23 cellular contexts compared by ENCODE assay signal in the genomic region with DNA sequence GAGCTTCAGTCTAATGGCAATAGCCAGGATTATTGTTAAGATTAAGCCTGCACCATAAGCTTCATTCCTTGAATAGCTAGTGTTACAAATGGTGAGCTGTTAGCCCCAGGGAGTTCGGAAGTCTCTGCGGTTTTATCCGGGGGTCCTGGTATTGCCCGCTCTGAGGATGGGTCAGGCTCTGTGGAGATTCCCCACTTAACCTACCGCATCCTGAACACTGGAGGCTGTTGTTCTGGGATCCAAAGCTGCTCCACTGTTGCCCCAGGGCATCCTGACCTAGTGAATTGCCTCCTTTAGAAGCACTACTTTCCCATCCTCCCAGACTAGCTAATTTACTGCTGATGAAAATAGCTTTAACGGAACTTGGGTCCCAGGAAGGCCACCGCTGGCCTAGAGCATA. TPM values are rescaled to one million over a fixed set of nuclear protein-coding genes. Genes with fewer than 3 reads are reported as not detected.
DNase-seq lines count a peak whose midpoint lies in the region; ATAC-seq and TF ChIP-seq lines count a peak whose summit lies in the region.
"Had no signal": no experiment of that assay in that cellular context is flagged by ENCODE, and none has a peak within 500 bp of the region (broad histone marks: within the 10 kb centered on the region; RNA-seq: fewer than 3 reads in every experiment).

No MANE protein-coding gene starts in this region.

- H3K9me3 ChIP-seq in SK-N-MC (ENCODE audit: low read depth, low read length) (no peaks in the 10 kb centered on the region), smooth muscle cell (replicated peaks; ENCODE audit: low read depth) (no peaks in the 10 kb centered on the region), SK-N-SH (no peaks in the 10 kb centered on the region)
- H3K9me3 ChIP-seq: MG63 had no signal

- H3K4me3 ChIP-seq in SK-N-MC = peak overlapping the region; percentile 67
- no peak overlapping the region for H3K4me3 ChIP-seq in smooth muscle cell
- H3K4me3 ChIP-seq in coronary artery = no peak overlapping the region
- no peak overlapping the region for H3K4me3 ChIP-seq in SK-N-SH (ENCODE audit: low read depth in 2 of 2, low read length in 1 of 2)
- H3K4me3 ChIP-seq: GM23248, MG63, skin epidermis had no signal

- DNase-seq in EH (ENCODE audit: low read depth) (peak; percentile 94), SK-N-MC (ENCODE audit: low read depth, low spot score) (peak; percentile 78), foreskin melanocyte (peak; percentile 100), smooth muscle cell (lab: John Stamatoyannopoulos, UW; ENCODE audit: unreplicated experiment) (no peak), coronary artery (ENCODE audit: low spot score) (no peak), SK-N-SH (no peak), D341Med (ENCODE audit: low spot score) (no peak)
- DNase-seq: activated CD4-positive, alpha-beta T cell treated with anti-CD3 and anti-CD28 coated beads for 4 hours; activated CD8-positive, alpha-beta memory T cell treated with anti-CD3 and anti-CD28 coated beads for 24 hours; activated gamma-delta T cell; activated T-cell treated with anti-CD3 and anti-CD28 coated beads, Interleukin-2, amount 50 U/mL, for 1 hour; cerebellar nuclear complex; effector CD4-positive, alpha-beta T cell; GM23248; kidney glomerular epithelial cell; MG63; NCI-H1417 treated with DMSO at 0.1 percent for 48 hours; OCI-M1; SHP77; T-helper 1 cell had no signal

- H3K4me1 ChIP-seq in smooth muscle cell (ENCODE audit: low read depth) = no peaks in the 10 kb centered on the region
- H3K4me1 ChIP-seq in SK-N-SH (ENCODE audit: control insufficient read depth in 1 of 2, insufficient read depth in 2 of 2, low read depth in 1 of 2, low read length in 1 of 2) = 0 out of 4 replicates have a peak, but pooled peaks cover 0 to 12% of the 10 kb centered on the region in 2 experiments

- POLR2A ChIA-PET in SK-N-SH (lab: Yijun Ruan, JAX) = interaction anchor here (1.2 kb wide), 1 partner anchor 14 kb away, joined by 5 read pairs; the partner anchor contains the start of gene PEX26

- CTCF ChIA-PET in SK-N-SH (lab: Yijun Ruan, JAX) = interaction anchor here (1.3 to 4.0 kb wide), 4 partner anchors 9 to 232 kb away, joined by 3 to 32 read pairs (median 7); no protein-coding TSS in a partner anchor

- peak overlapping the region; percentile 67 for H3K9ac ChIP-seq in SK-N-MC (ENCODE audit: insufficient read length)
- H3K9ac ChIP-seq in smooth muscle cell (ENCODE audit: low read depth) = no peak overlapping the region
- no peak overlapping the region for H3K9ac ChIP-seq in SK-N-SH
- H3K9ac ChIP-seq: GM23248 had no signal

- H4K20me1 ChIP-seq in smooth muscle cell (ENCODE audit: low read depth) = no peaks in the 10 kb centered on the region
- H4K20me1 ChIP-seq in SK-N-SH (ENCODE audit: insufficient read depth) = no peaks in the 10 kb centered on the region

- no peak for TF ChIP-seq EP300 in SK-N-SH (IDR thresholded peaks at IDR 0.05; ENCODE audit: borderline replicate concordance in 1 of 2, low read depth in 1 of 2, low read length in 1 of 2)

- no peak overlapping the region for H3K4me2 ChIP-seq in smooth muscle cell
- H3K4me2 ChIP-seq in SK-N-SH = no peak overlapping the region

- no peak overlapping the region for H2AFZ ChIP-seq in smooth muscle cell (ENCODE audit: low read depth)
- no peak overlapping the region for H2AFZ ChIP-seq in SK-N-SH (ENCODE audit: low read depth)
- H2AFZ ChIP-seq: GM23248 had no signal

- H3K9me2 ChIP-seq in SK-N-SH = no peaks in the 10 kb centered on the region

- ATAC-seq in GM21786 (IDR thresholded peaks at IDR 0.05; ENCODE audit: unreplicated experiment) = no peak

- TF ChIP-seq CTCF in smooth muscle cell (IDR thresholded peaks at IDR 0.05; ENCODE audit: borderline replicate concordance, insufficient read depth, poor library complexity, severe bottlenecking) (no peak), coronary artery (IDR thresholded peaks at IDR 0.05) (no peak), SK-N-SH (IDR thresholded peaks at IDR 0.05) (no peak)

- no peaks in the 10 kb centered on the region for H3F3A ChIP-seq in smooth muscle cell (ENCODE audit: low read depth)
- no peaks in the 10 kb centered on the region for H3F3A ChIP-seq in SK-N-SH (replicated peaks; ENCODE audit: insufficient read depth)

- H3K36me3 ChIP-seq in SK-N-MC (ENCODE audit: insufficient read depth, low read length) (no peaks in the 10 kb centered on the region), smooth muscle cell (ENCODE audit: low read depth) (no peaks in the 10 kb centered on the region), SK-N-SH (replicated peaks in 1 of 2; ENCODE audit: control insufficient read depth in 1 of 2, insufficient read depth in 2 of 2, low read length in 1 of 2) (no peaks in the 10 kb centered on the region)
- H3K36me3 ChIP-seq: MG63 had no signal

- H3K79me2 ChIP-seq in smooth muscle cell (ENCODE audit: low read depth) (no peaks in the 10 kb centered on the region), SK-N-SH (ENCODE audit: insufficient read depth) (no peaks in the 10 kb centered on the region)

- H3K27ac ChIP-seq in SK-N-MC (peak overlapping the region; percentile 99), smooth muscle cell (ENCODE audit: low read depth) (peak overlapping the region; percentile 31), coronary artery (no peak overlapping the region), SK-N-SH (ENCODE audit: low read depth in 2 of 2, low read length in 1 of 2) (no peak overlapping the region)
- H3K27ac ChIP-seq: GM23248, skin epidermis had no signal

- H3K27me3 ChIP-seq in smooth muscle cell (ENCODE audit: low read depth) = no peaks in the 10 kb centered on the region
- no peaks in the 10 kb centered on the region for H3K27me3 ChIP-seq in SK-N-SH (ENCODE audit: insufficient read depth)
- H3K27me3 ChIP-seq: MG63 had no signal

- TF ChIP-seq RAD21 in SK-N-SH (IDR thresholded peaks at IDR 0.05; ENCODE audit: low read length) = no peak

- 67% methylated on average over 7 of the region's 7 CpGs for WGBS in smooth muscle cell (ENCODE audit: low lambda C conversion rate)
- WGBS in SK-N-SH (ENCODE audit: low lambda C conversion rate) = 83% methylated on average over 7 of the region's 7 CpGs

TF ChIP-seq in SK-N-SH, 30 proteins besides CTCF, POLR2A, EP300 and RAD21:
- TF ChIP-seq SMC3 (IDR thresholded peaks at IDR 0.05; ENCODE audit: low read depth, low read length) = no peak

RNA-seq across cellular contexts. Expression of gene PEX26, which starts 14.5 kb away (rescaled TPM):
- 15.3 and 15.6 TPM in 2 replicates for total RNA-seq in smooth muscle cell
- 2.4 and 4.3 TPM in 2 replicates for polyA plus RNA-seq in smooth muscle cell
- 13.0 and 17.5 TPM in 2 replicates for polyA plus RNA-seq in SK-N-SH (2012; rRNA removed)
- polyA plus RNA-seq in SK-N-SH (2012; cell fraction: cytosol; rRNA removed) = 7.8 and 12.2 TPM in 2 replicates
- polyA plus RNA-seq in SK-N-SH (2012; cell fraction: nucleus; rRNA removed) = 15.3 and 16.2 TPM in 2 replicates

RNA-seq across cellular contexts. Expression of gene MICAL3, which starts 39.0 kb away (rescaled TPM):
- total RNA-seq in smooth muscle cell = 15.4 and 28.6 TPM in 2 replicates
- polyA plus RNA-seq in smooth muscle cell (3.1 and 9.5 TPM in 2 replicates), SK-N-SH (2012; rRNA removed) (50.9 and 83.1 TPM in 2 replicates)
- polyA plus RNA-seq in SK-N-SH (2012; cell fraction: cytosol; rRNA removed) = 35.5 and 39.3 TPM in 2 replicates
- 293 and 319 TPM in 2 replicates for polyA plus RNA-seq in SK-N-SH (2012; cell fraction: nucleus; rRNA removed)

RNA-seq across cellular contexts. Expression of gene TUBA8, which starts 47.3 kb away (rescaled TPM):
- 0.40 and 1.8 TPM in 2 replicates for total RNA-seq in smooth muscle cell
- 0.26 and 0.55 TPM in 2 replicates for polyA plus RNA-seq in smooth muscle cell
- polyA plus RNA-seq in SK-N-SH (2012; rRNA removed) = 1.7 and 2.1 TPM in 2 replicates
- 1.0 and 1.2 TPM in 2 replicates for polyA plus RNA-seq in SK-N-SH (2012; cell fraction: cytosol; rRNA removed)
- polyA plus RNA-seq in SK-N-SH (2012; cell fraction: nucleus; rRNA removed) = 6.8 and 7.7 TPM in 2 replicates
- total RNA-seq: G401 had no signal
- polyA plus RNA-seq: GM23248 had no signal

Comparison
In these comparisons a context has a peak if more than half of its experiments do, and no peak if none do; other contexts are left out.
1. DNase-seq: peak in EH (single experiment), SK-N-MC (single experiment) and foreskin melanocyte (single experiment); none in smooth muscle cell (single experiment), coronary artery (single experiment), SK-N-SH (single experiment) and D341Med (single experiment).
2. H3K27ac ChIP-seq: peak in SK-N-MC (single experiment) and smooth muscle cell (single experiment); none in coronary artery (0 of 2) and SK-N-SH (0 of 2).